In genomic region chr21:45251635-45252447, GRCh38 we compare ENCODE assay signal across 24 cellular contexts.
"Had no signal": no experiment of that assay in that cellular context is flagged by ENCODE, and none has a peak within 500 bp of the region (broad histone marks: within the 10 kb centered on the region; RNA-seq: fewer than 3 reads in every experiment).

No MANE protein-coding gene starts in this region.

- ATAC-seq: esophagus mucosa; foreskin keratinocyte; gastroesophageal sphincter; heart left ventricle; left cardiac atrium; left lung; naive thymus-derived CD4-positive, alpha-beta T cell; pancreas; stimulated activated memory B cell treated with anti-CD40 and anti-IgM and Interleukin-4, amounts not matched to agents 10 μg/mL and 1 μg/mL and 100 μg/mL, for 72 hours; stimulated activated naive CD8-positive, alpha-beta T cell treated with anti-CD3 and anti-CD28 coated beads, Interleukin-15, Interleukin-2, amounts not matched to agents 100 U/mL and 50 U/mL, for 24 hours had no signal

- H3K27ac Mint-ChIP-seq: nephron; neural progenitor cell; stimulated activated memory B cell treated with anti-CD40 and anti-IgM and Interleukin-4, amounts not matched to agents 10 μg/mL and 1 μg/mL and 100 μg/mL, for 72 hours; type B pancreatic cell had no signal

- DNase-seq: cerebellar nuclear complex; dorsolateral prefrontal cortex; effector CD4-positive, alpha-beta T cell; foreskin keratinocyte; heart left ventricle; left cardiac atrium; left lung; mesenchymal stem cell; midbrain; naive thymus-derived CD4-positive, alpha-beta T cell; occipital lobe; sigmoid colon; stimulated activated CD4-positive, alpha-beta T cell treated with anti-CD3 and anti-CD28 coated beads, Interleukin-4, amount 100 ng/mL, for 4 hours; stimulated activated naive CD8-positive, alpha-beta T cell treated with anti-CD3 and anti-CD28 coated beads, Interleukin-15, Interleukin-2, amounts not matched to agents 100 U/mL and 50 U/mL, for 24 hours; substantia nigra; testis; tibial artery had no signal

- H3K9me3 Mint-ChIP-seq: naive thymus-derived CD4-positive, alpha-beta T cell; stimulated activated memory B cell treated with anti-CD40 and anti-IgM and Interleukin-4, amounts not matched to agents 10 μg/mL and 1 μg/mL and 100 μg/mL, for 72 hours; type B pancreatic cell had no signal

- H3K4me3 Mint-ChIP-seq: naive thymus-derived CD4-positive, alpha-beta T cell; nephron; neural progenitor cell; stimulated activated memory B cell treated with anti-CD40 and anti-IgM and Interleukin-4, amounts not matched to agents 10 μg/mL and 1 μg/mL and 100 μg/mL, for 72 hours; type B pancreatic cell had no signal

- H3K36me3 Mint-ChIP-seq: naive thymus-derived CD4-positive, alpha-beta T cell; neural progenitor cell; stimulated activated memory B cell treated with anti-CD40 and anti-IgM and Interleukin-4, amounts not matched to agents 10 μg/mL and 1 μg/mL and 100 μg/mL, for 72 hours; type B pancreatic cell had no signal
